Comparison of ENCODE assay signal across 8 cellular contexts in the genomic region with DNA sequence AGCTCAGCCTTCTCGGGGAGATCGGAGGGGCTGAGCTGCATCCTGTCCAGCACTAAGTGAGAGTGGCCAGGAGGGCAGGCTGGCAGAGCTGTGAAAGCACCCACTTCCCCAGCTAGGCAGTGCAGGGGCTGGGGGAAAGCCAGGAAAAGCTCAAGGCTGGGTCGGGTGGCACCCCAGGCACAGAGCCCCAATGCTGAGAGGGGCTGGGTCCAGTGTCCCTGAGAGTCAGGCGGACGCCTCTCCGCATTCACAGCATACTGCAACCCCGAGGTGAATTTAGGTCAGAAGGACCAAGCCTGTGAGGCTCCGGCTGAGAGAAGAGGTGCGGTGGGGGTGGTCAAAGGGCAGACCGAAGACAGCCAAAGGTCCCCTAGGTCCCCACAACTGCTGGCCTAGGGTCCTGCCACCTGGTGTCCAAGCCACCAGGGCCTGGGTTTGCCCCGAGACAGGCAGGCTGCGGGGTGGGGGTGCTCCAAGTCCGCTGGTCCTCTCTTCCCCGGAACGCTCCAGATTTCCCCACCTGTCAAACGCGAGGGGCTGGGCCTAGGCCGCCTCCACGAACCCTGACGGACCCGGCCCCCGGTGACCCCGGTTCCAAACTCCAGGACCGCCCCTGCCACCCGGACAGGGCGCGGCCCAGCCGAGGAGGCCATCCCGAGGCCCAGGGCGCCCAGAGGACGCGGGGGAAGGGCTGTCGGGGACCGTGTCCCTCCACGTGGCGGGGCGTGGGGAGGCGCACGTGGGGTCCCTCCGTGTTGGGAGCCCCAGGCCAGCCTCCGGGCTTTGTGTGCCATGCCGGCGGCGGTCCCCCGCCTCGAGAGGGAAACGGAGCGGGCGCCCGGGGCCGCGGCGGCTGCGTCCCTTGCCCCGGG. TPM values are rescaled to one million over a fixed set of nuclear protein-coding genes. Genes with fewer than 3 reads are reported as not detected.
DNase-seq lines count a peak whose midpoint lies in the region; ATAC-seq and TF ChIP-seq lines count a peak whose summit lies in the region.

No MANE protein-coding gene starts in this region.

- H3K27me3 ChIP-seq in CD4-positive, alpha-beta memory T cell (ENCODE audit: insufficient read depth, low read length), result no peaks in the 10 kb centered on the region
- H3K27me3 ChIP-seq in WERI-Rb-1 (ENCODE audit: insufficient read depth, low read depth, severe bottlenecking) (no peaks in the 10 kb centered on the region), endodermal cell (ENCODE audit: control insufficient read depth, insufficient read depth, low read length, poor library complexity, severe bottlenecking) (no peaks in the 10 kb centered on the region), upper lobe of right lung (no peaks in the 10 kb centered on the region)

- TF ChIP-seq CTCF in WERI-Rb-1 (IDR thresholded peaks at IDR 0.05; ENCODE audit: low read depth, low read length) (0 out of 2 replicates have a peak, but pooled peaks have one; percentile 17), endodermal cell (conservative IDR thresholded peaks at IDR 0.05) (peak; percentile 16), upper lobe of right lung (IDR thresholded peaks at IDR 0.05) (no peak)

- no peaks in the 10 kb centered on the region for H3K27me3 Mint-ChIP-seq in CD4-positive, alpha-beta memory T cell
- H3K27me3 Mint-ChIP-seq in endodermal cell (ENCODE audit: insufficient read depth), result no peaks in the 10 kb centered on the region

- CTCF ChIA-PET in CD4-positive, alpha-beta memory T cell (lab: Charles Lee; ENCODE audit: partially characterized antibody), result interaction anchor here (0.6 to 1.0 kb wide), 2 partner anchors 9 to 14 kb away, joined by 3 to 5 read pairs; no protein-coding TSS in a partner anchor

- peaks cover 26% of the 10 kb centered on the region for H3K4me1 ChIP-seq in CD4-positive, alpha-beta memory T cell (ENCODE audit: insufficient read depth, low read length)
- H3K4me1 ChIP-seq in endodermal cell (ENCODE audit: control insufficient read depth, insufficient read depth, low read length), result no peaks in the 10 kb centered on the region
- peaks cover 17% of the 10 kb centered on the region for H3K4me1 ChIP-seq in upper lobe of right lung

- H3K4me1 Mint-ChIP-seq in CD4-positive, alpha-beta memory T cell, result peaks cover 8 to 30% (median 21%) of the 10 kb centered on the region in 4 donors
- H3K4me1 Mint-ChIP-seq in endodermal cell, result peaks cover 8% of the 10 kb centered on the region

- H3K27ac Mint-ChIP-seq in CD4-positive, alpha-beta memory T cell, result peak overlapping the region in 6 of 7 donors; percentile 52 to 88 (median 82)
- peak overlapping the region; percentile 66 for H3K27ac Mint-ChIP-seq in endodermal cell

- peak overlapping the region; percentile 21 to 82 for H3K4me3 ChIP-seq in CD4-positive, alpha-beta memory T cell (ENCODE audit: low read length in 2 of 2)
- H3K4me3 ChIP-seq in WERI-Rb-1 (ENCODE audit: low read depth, low read length), result peak overlapping the region; percentile 96
- H3K4me3 ChIP-seq in endodermal cell (ENCODE audit: low read length), result peak overlapping the region; percentile 91
- peak overlapping the region; percentile 95 for H3K4me3 ChIP-seq in upper lobe of right lung

- peaks cover 6 to 11% of the 10 kb centered on the region in 2 donors for H3K36me3 Mint-ChIP-seq in CD4-positive, alpha-beta memory T cell
- H3K36me3 Mint-ChIP-seq in endodermal cell (ENCODE audit: low read depth), result peaks cover 23% of the 10 kb centered on the region

- ATAC-seq in GM19395 (IDR thresholded peaks at IDR 0.05; ENCODE audit: unreplicated experiment), result peak; percentile 25
- peak; percentile 28 for ATAC-seq in HG03460 (IDR thresholded peaks at IDR 0.05; ENCODE audit: unreplicated experiment)
- peak; percentile 45 for ATAC-seq in upper lobe of right lung

- no peaks in the 10 kb centered on the region for H3K9me3 ChIP-seq in CD4-positive, alpha-beta memory T cell (ENCODE audit: control insufficient read depth in 1 of 2, low read length in 2 of 2)
- no peaks in the 10 kb centered on the region for H3K9me3 ChIP-seq in WERI-Rb-1 (ENCODE audit: severe bottlenecking)
- no peaks in the 10 kb centered on the region for H3K9me3 ChIP-seq in endodermal cell (ENCODE audit: control insufficient read depth, low read length)
- no peaks in the 10 kb centered on the region for H3K9me3 ChIP-seq in upper lobe of right lung

- peak overlapping the region; percentile 73 for H3K9ac ChIP-seq in endodermal cell (ENCODE audit: extremely low read depth, low read length, poor library complexity, severe bottlenecking)

- DNase-seq in CD4-positive, alpha-beta memory T cell, result peak in 3 of 5 donors; percentile 3 to 9 (median 8)
- DNase-seq in WERI-Rb-1, result peak; percentile 35
- DNase-seq in endodermal cell, result peak; percentile 79
- peak; percentile 27 for DNase-seq in myocyte (ENCODE audit: low read depth)
- peak; percentile 78 for DNase-seq in upper lobe of right lung
- no peak for DNase-seq in DMS153 (lab: John Stamatoyannopoulos, UW)

- intact Hi-C loops in CD4-positive, alpha-beta memory T cell (cut with micrococcal nuclease), result loop anchor here (1.0 kb wide), 4 partner anchors 56 to 167 kb away; partner anchors contain the start of genes ANAPC5 and P2RX4
- intact Hi-C loops in upper lobe of right lung (cut with DNase I), result no loop called here

- 1 to 5% methylated on average over 8 to 55 of the region's 55 CpGs for WGBS in endodermal cell (ENCODE audit: insufficient coverage in 1 of 2, insufficient read length in 1 of 2), 2 experiments

- no peaks in the 10 kb centered on the region for H3K9me3 Mint-ChIP-seq in CD4-positive, alpha-beta memory T cell
- H3K9me3 Mint-ChIP-seq in endodermal cell, result no peaks in the 10 kb centered on the region

- peak overlapping the region; percentile 66 for H3K27ac ChIP-seq in CD4-positive, alpha-beta memory T cell (ENCODE audit: low read depth, low read length)
- peak overlapping the region; percentile 85 for H3K27ac ChIP-seq in WERI-Rb-1
- no peak overlapping the region for H3K27ac ChIP-seq in endodermal cell (ENCODE audit: low read depth, low read length)
- peak overlapping the region; percentile 84 for H3K27ac ChIP-seq in upper lobe of right lung

- no peaks in the 10 kb centered on the region for H3K36me3 ChIP-seq in CD4-positive, alpha-beta memory T cell (ENCODE audit: insufficient read depth, low read length)
- H3K36me3 ChIP-seq in WERI-Rb-1, result peaks cover 19% of the 10 kb centered on the region
- H3K36me3 ChIP-seq in endodermal cell (ENCODE audit: control insufficient read depth, insufficient read depth, low read length), result peaks cover 8% of the 10 kb centered on the region
- H3K36me3 ChIP-seq in upper lobe of right lung, result no peaks in the 10 kb centered on the region

- POLR2A ChIA-PET in CD4-positive, alpha-beta memory T cell (lab: Charles Lee; ENCODE audit: partially characterized antibody), result interaction anchor here (1.5 to 4.2 kb wide), 4 partner anchors 56 to 104 kb away, joined by 6 to 28 read pairs (median 12); partner anchors contain the start of genes ANAPC5 and RNF34

- peak overlapping the region; percentile 86 to 92 (median 90) for H3K4me3 Mint-ChIP-seq in CD4-positive, alpha-beta memory T cell
- H3K4me3 Mint-ChIP-seq in endodermal cell, result peak overlapping the region; percentile 91

RNA-seq across cellular contexts. Expression of gene CAMKK2, which starts 0.5 kb away (rescaled TPM):
- 10 to 100 TPM; 17.0 to 20.0 TPM for total RNA-seq in CD4-positive, alpha-beta memory T cell
- polyA plus RNA-seq in CD4-positive, alpha-beta memory T cell, result 10 to 100 TPM; 13.4 to 20.6 TPM
- total RNA-seq in endodermal cell (100 to 1,000 TPM in 1 of 2 donors, 10 to 100 TPM in 1; 95.8 to 113 TPM), myocyte (10.6 and 20.5 TPM in 2 replicates), upper lobe of right lung (39.3 TPM)
- polyA plus RNA-seq in endodermal cell (2013, experiment 1 of 2), result 30.7 TPM
- polyA plus RNA-seq in endodermal cell (2013, experiment 2 of 2), result 29.4 TPM
- 25.8 TPM for polyA plus RNA-seq in myocyte (2012)

RNA-seq across cellular contexts. Expression of gene ANAPC5, which starts 56.2 kb away (rescaled TPM):
- total RNA-seq in CD4-positive, alpha-beta memory T cell, result 100 to 1,000 TPM; 143 to 144 TPM
- polyA plus RNA-seq in CD4-positive, alpha-beta memory T cell, result 100 to 1,000 TPM; 142 to 231 TPM
- 100 to 1,000 TPM in 1 of 2 donors, 10 to 100 TPM in 1; 87.7 to 111 TPM for total RNA-seq in endodermal cell
- polyA plus RNA-seq in endodermal cell (2013, experiment 1 of 2), result 91.4 TPM
- 90.2 TPM for polyA plus RNA-seq in endodermal cell (2013, experiment 2 of 2)
- total RNA-seq in myocyte, result 136 and 170 TPM in 2 replicates
- 105 TPM for polyA plus RNA-seq in myocyte (2012)
- 83.8 TPM for total RNA-seq in upper lobe of right lung
